20 cellular contexts compared by ENCODE assay signal in genomic region chr1:211900411-211900810, GRCh38.
A peak's percentile ranks its signal among the peaks of the same experiment; 100 is the strongest.
DNase-seq lines count a peak whose midpoint lies in the region; ATAC-seq and TF ChIP-seq lines count a peak whose summit lies in the region.
"Had no signal": no experiment of that assay in that cellular context is flagged by ENCODE, and none has a peak within 500 bp of the region (broad histone marks: within the 10 kb centered on the region; RNA-seq: fewer than 3 reads in every experiment).

No MANE protein-coding gene starts in this region.

- DNase-seq in astrocyte of the hippocampus (ENCODE audit: low read depth, low spot score) (peak; percentile 27), mucosa of descending colon (peak in 1 of 3 donors; percentile 31), transverse colon (peak; percentile 18), NOMO-1 (lab: John Stamatoyannopoulos, UW; ENCODE audit: unreplicated experiment in 2 of 2) (no peak), hepatic stellate cell (ENCODE audit: low spot score) (no peak), D341Med (ENCODE audit: low spot score) (no peak)
- DNase-seq: 8988T; ACHN; BE2C; C1 segment of cervical spinal cord; CD4-positive, alpha-beta memory T cell; CD4-positive, CD25-positive, alpha-beta regulatory T cell; CD8-positive, alpha-beta memory T cell; COR-L47; DMS79 treated with DMSO at 0.1 percent for 48 hours; GDM1 had no signal

- no peak for TF ChIP-seq CTCF in mucosa of descending colon (IDR thresholded peaks at IDR 0.05)
- no peak for TF ChIP-seq CTCF in transverse colon (IDR thresholded peaks at IDR 0.05)

- no peaks in the 10 kb centered on the region for H3K9me3 ChIP-seq in mucosa of descending colon
- no peaks in the 10 kb centered on the region for H3K9me3 ChIP-seq in transverse colon
- H3K9me3 ChIP-seq: BE2C had no signal

- no peak overlapping the region for H3K4me3 ChIP-seq in mucosa of descending colon
- no peak overlapping the region for H3K4me3 ChIP-seq in transverse colon
- H3K4me3 ChIP-seq: BLaER1, GM12878 had no signal

- H3K4me1 ChIP-seq in mucosa of descending colon (ENCODE audit: low read depth) (peaks cover 5% of the 10 kb centered on the region), transverse colon (peaks cover 5 to 18% (median 10%) of the 10 kb centered on the region in 4 donors)
- H3K4me1 ChIP-seq: BE2C, BLaER1 had no signal

- no peak for TF ChIP-seq POLR2A in transverse colon (IDR thresholded peaks at IDR 0.05)

- in situ Hi-C loops in transverse colon (cut with MboI; ENCODE audit: low pct_ligation_motif_present in 1 of 4, low pct_unique_long_range_greater_than_20kb in 1 of 4, low sequenced_read_pairs in 3 of 4) = no loop called here

- WGBS in transverse colon (ENCODE audit: low coverage in 1 of 2), 2 donors = 40 to 70% methylated on average over 2 of the region's 2 CpGs

- intact Hi-C loops in mucosa of descending colon (cut with DNase I, micrococcal nuclease) (no loop called here), transverse colon (cut with DNase I; ENCODE audit: low total_unique reads) (no loop called here)

- ATAC-seq in esophagus mucosa (peak; percentile 78), mucosa of descending colon (peak; percentile 78), GM18909 (IDR thresholded peaks at IDR 0.05; ENCODE audit: poor library complexity, unreplicated experiment) (no peak)
- ATAC-seq: GM12878 had no signal

- no peaks in the 10 kb centered on the region for H3K27me3 ChIP-seq in transverse colon
- H3K27me3 ChIP-seq: BE2C, BLaER1 had no signal

- H3K36me3 ChIP-seq in mucosa of descending colon (ENCODE audit: low read depth) = no peaks in the 10 kb centered on the region
- no peaks in the 10 kb centered on the region for H3K36me3 ChIP-seq in transverse colon
- H3K36me3 ChIP-seq: BE2C, BLaER1 had no signal

- no peak overlapping the region for H3K27ac ChIP-seq in transverse colon
- H3K27ac ChIP-seq: BLaER1 had no signal

- no peak for TF ChIP-seq EP300 in transverse colon (IDR thresholded peaks at IDR 0.05; ENCODE audit: low read depth)

Comparison
In these comparisons a context has a peak if more than half of its experiments do, and no peak if none do; other contexts are left out.
1. DNase-seq: peak in astrocyte of the hippocampus (single experiment) and transverse colon (single experiment); none in NOMO-1 (0 of 2), hepatic stellate cell (single experiment) and D341Med (single experiment).